Comparison of ENCODE assay signal across 1 cellular context in the genomic region with DNA sequence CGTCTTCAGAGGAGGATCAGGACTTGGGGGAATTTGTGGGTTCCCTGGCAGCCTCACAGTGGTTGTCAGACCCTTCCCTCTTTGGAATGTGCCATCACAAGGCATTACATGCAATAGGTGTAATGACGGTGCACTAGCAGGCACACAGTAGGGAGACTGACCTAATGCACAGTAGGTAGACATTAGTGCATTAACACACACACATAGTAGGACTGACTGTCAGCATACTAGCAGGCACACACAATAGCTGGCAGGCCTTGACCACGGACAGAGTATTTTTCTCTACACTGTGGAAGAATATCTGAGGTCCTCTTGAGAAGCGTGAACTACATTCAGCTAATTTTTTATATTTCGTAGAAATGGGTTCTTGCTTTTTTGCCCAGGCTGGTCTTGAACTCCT.
TF ChIP-seq lines count a peak whose summit lies in the region.

No MANE protein-coding gene starts in this region.

TF ChIP-seq in IMR-90, 13 proteins besides CTCF, POLR2A, EP300 and RAD21:
- TF ChIP-seq BHLHE40 (IDR thresholded peaks at IDR 0.05; ENCODE audit: low read depth, low read length) (no peak), MAZ (IDR thresholded peaks at IDR 0.05; ENCODE audit: borderline replicate concordance, low read depth, low read length) (no peak), CHD1 (IDR thresholded peaks at IDR 0.05; ENCODE audit: low read depth, low read length) (no peak), RCOR1 (IDR thresholded peaks at IDR 0.05; ENCODE audit: insufficient replicate concordance, low read length) (no peak), SMC3 (IDR thresholded peaks at IDR 0.05; ENCODE audit: low read depth, low read length) (no peak), NFE2L2 (IDR thresholded peaks at IDR 0.05; ENCODE audit: low read depth, low read length) (no peak), MXI1 (IDR thresholded peaks at IDR 0.05; ENCODE audit: borderline replicate concordance, low read depth, low read length) (no peak)
- TF ChIP-seq, protein P1, sequence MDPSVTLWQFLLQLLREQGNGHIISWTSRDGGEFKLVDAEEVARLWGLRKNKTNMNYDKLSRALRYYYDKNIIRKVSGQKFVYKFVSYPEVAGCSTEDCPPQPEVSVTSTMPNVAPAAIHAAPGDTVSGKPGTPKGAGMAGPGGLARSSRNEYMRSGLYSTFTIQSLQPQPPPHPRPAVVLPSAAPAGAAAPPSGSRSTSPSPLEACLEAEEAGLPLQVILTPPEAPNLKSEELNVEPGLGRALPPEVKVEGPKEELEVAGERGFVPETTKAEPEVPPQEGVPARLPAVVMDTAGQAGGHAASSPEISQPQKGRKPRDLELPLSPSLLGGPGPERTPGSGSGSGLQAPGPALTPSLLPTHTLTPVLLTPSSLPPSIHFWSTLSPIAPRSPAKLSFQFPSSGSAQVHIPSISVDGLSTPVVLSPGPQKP (IDR thresholded peaks at IDR 0.05; ENCODE audit: borderline replicate concordance, low read depth, low read length), result no peak
